In genomic region chr15:89783111-89783860, GRCh38 we compare ENCODE assay signal across 13 cellular contexts. TPM values are rescaled to one million over a fixed set of nuclear protein-coding genes. Genes with fewer than 3 reads are reported as not detected.
DNase-seq lines count a peak whose midpoint lies in the region; ATAC-seq, FAIRE-seq and TF ChIP-seq lines count a peak whose summit lies in the region.
"Had no signal": no experiment of that assay in that cellular context is flagged by ENCODE, and none has a peak within 500 bp of the region (broad histone marks: within the 10 kb centered on the region; RNA-seq: fewer than 3 reads in every experiment).

No MANE protein-coding gene starts in this region.

- no peak overlapping the region for H3K4me3 ChIP-seq in HUES48 (ENCODE audit: low read depth, low read length)
- H3K4me3 ChIP-seq in cardiac fibroblast (replicated peaks in 1 of 2; ENCODE audit: low read depth in 2 of 2, low read length in 2 of 2) = no peak overlapping the region
- H3K4me3 ChIP-seq in kidney (ENCODE audit: low read length in 2 of 2) = no peak overlapping the region

- H3K9me3 ChIP-seq in HUES48 (ENCODE audit: control insufficient read depth, insufficient read depth, low read length) (no peaks in the 10 kb centered on the region), kidney (ENCODE audit: control insufficient read depth in 1 of 2, low read length in 2 of 2) (no peaks in the 10 kb centered on the region)

- H3K27ac ChIP-seq in HUES48 (ENCODE audit: low read depth, low read length) (peak overlapping the region; percentile 52), kidney (ENCODE audit: low read depth in 2 of 2, low read length in 2 of 2) (no peak overlapping the region)

- H3K36me3 ChIP-seq in HUES48 (ENCODE audit: control insufficient read depth, insufficient read depth, low read length) (no peaks in the 10 kb centered on the region), kidney (ENCODE audit: control insufficient read depth in 1 of 2, insufficient read depth in 2 of 2, low read length in 2 of 2) (peaks cover 0 to 4% of the 10 kb centered on the region in 2 donors)

- peak; percentile 69 for DNase-seq in AG20443 (ENCODE audit: low spot score)
- DNase-seq in cardiac fibroblast (ENCODE audit: low read depth in 2 of 2) = peak; percentile 37 to 92
- peak; percentile 72 for DNase-seq in kidney
- no peak for DNase-seq in amniotic stem cell (lab: John Stamatoyannopoulos, UW)
- DNase-seq in NK-92 treated with Interleukin-12 subunit alpha and Interleukin-12 subunit beta, amount 100 ng/mL, for 24 hours (lab: John Stamatoyannopoulos, UW) = no peak
- no peak for DNase-seq in NCI-H1048 (lab: John Stamatoyannopoulos, UW)
- DNase-seq: activated T-cell treated with anti-CD3 and anti-CD28 coated beads, Interleukin-2, amount 50 U/mL, for 24 hours; CD8-positive, alpha-beta T cell; hippocampal formation; natural killer cell; NCI-H526 had no signal

- H3K9ac ChIP-seq in HUES48 (ENCODE audit: low read depth, low read length) (no peak overlapping the region), kidney (ENCODE audit: low read length in 2 of 2) (no peak overlapping the region)

- no peak for ATAC-seq in GM18519 (IDR thresholded peaks at IDR 0.05; ENCODE audit: low FRiP score, unreplicated experiment)
- ATAC-seq: CD8-positive, alpha-beta T cell had no signal

- H3K27me3 ChIP-seq in HUES48 (ENCODE audit: control insufficient read depth, insufficient read depth, low read length) = peaks cover 4% of the 10 kb centered on the region; the same call in 1 of the 2 replicates

- intact Hi-C loops in kidney (cut with DNase I) = no loop called here

- no peak for FAIRE-seq in kidney (lab: Jason Lieb, UNC)

- peaks cover 17% of the 10 kb centered on the region for H3K4me1 ChIP-seq in HUES48 (ENCODE audit: control insufficient read depth, insufficient read depth, low read length)
- no peaks in the 10 kb centered on the region for H3K4me1 ChIP-seq in kidney (ENCODE audit: control insufficient read depth in 1 of 2, insufficient read depth in 1 of 2, low read depth in 1 of 2, low read length in 2 of 2)

- no peak for TF ChIP-seq CTCF in cardiac fibroblast (IDR thresholded peaks at IDR 0.05; ENCODE audit: low read depth, low read length)
- TF ChIP-seq CTCF in kidney (IDR thresholded peaks at IDR 0.05; ENCODE audit: borderline replicate concordance, extremely low read depth, insufficient read depth) = no peak

RNA-seq across cellular contexts. Expression of gene MESP2, which starts 7.2 kb away (rescaled TPM):
- total RNA-seq in kidney = 0.47 TPM
- polyA plus RNA-seq in kidney (ENCODE audit: insufficient read depth, low read depth, low replicate concordance) = 0.24 TPM
- total RNA-seq: CD8-positive, alpha-beta T cell; natural killer cell had no signal

RNA-seq across cellular contexts. Expression of gene ANPEP, which starts 31.4 kb away (rescaled TPM):
- total RNA-seq in kidney = 221 TPM
- 242 TPM for polyA plus RNA-seq in kidney (ENCODE audit: insufficient read depth, low read depth, low replicate concordance)

RNA-seq across cellular contexts. Expression of gene MESP1, which starts 32.2 kb away (rescaled TPM):
- total RNA-seq in kidney = 2.1 TPM
- 6.0 TPM for polyA plus RNA-seq in kidney (ENCODE audit: insufficient read depth, low read depth, low replicate concordance)

Comparison
In these comparisons a context has a peak if more than half of its experiments do, and no peak if none do; other contexts are left out.
1. DNase-seq: peak in AG20443 (single experiment), cardiac fibroblast (2 of 2) and kidney (single experiment); none in amniotic stem cell (single experiment), NK-92 treated with Interleukin-12 subunit alpha and Interleukin-12 subunit beta, amount 100 ng/mL, for 24 hours (single experiment) and NCI-H1048 (single experiment).